Comparison of ENCODE assay signal across 8 cellular contexts in the genomic region with DNA sequence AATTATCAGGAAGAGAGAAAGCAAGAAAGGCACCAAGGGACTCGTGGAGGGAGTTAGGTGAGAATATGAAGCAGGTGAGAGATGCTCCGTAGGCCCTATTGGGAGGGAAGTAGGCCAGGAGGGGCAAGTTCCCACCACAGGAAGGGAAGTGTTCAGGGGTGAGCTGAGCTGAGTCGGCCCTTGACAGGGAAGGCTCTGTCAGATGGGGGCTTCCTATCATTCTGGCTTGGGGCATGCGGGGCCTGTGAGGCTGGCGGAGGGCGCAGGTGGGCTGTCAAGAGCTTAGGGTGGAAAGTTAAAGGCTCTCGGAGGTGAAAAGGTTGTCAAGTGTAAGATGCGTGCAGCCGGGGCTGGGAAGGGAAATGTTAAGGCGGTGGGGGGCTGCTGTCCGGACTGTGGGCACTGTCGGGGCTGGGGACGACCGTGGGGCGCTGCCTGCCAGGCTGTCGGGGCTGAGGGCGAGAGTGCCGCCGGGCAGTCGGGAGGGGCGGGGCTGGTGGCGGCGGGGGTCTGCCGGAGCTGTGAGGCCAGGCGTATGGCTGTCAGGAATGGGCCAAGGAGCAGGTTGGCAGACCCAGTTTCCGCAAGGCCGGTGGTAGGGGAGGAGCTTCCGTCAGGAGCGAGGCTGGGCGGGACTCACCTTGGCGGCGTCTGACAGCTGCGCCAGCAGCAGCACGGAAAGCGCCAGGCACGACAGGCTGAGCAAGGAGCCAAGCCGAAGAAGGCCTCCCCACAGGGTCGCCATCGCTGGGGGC. TPM values are rescaled to one million over a fixed set of nuclear protein-coding genes. Genes with fewer than 3 reads are reported as not detected.
DNase-seq lines count a peak whose midpoint lies in the region; ATAC-seq and TF ChIP-seq lines count a peak whose summit lies in the region.

No MANE protein-coding gene starts in this region.

- no peaks in the 10 kb centered on the region for H3K9me3 Mint-ChIP-seq in activated T-helper 1 cell treated with anti-CD3 and anti-CD28 coated beads, Interleukin-12 subunit alpha, Interleukin-12 subunit beta, Interleukin-2, Interleukin-4 antibody, amounts not matched to agents 30 ng/mL and 10 ng/mL and 1 ng/mL, durations not matched to agents 14 hours and 24 hours and 36 hours
- H3K9me3 Mint-ChIP-seq in nephron progenitor cell, result no peaks in the 10 kb centered on the region

- in situ Hi-C loops in Caki2 (cut with HindIII; ENCODE audit: low pct_unique_long_range_greater_than_20kb, low sequenced_read_pairs), result no loop called here

- no peaks in the 10 kb centered on the region for H3K27me3 Mint-ChIP-seq in activated T-helper 1 cell treated with anti-CD3 and anti-CD28 coated beads, Interleukin-12 subunit alpha, Interleukin-12 subunit beta, Interleukin-2, Interleukin-4 antibody, amounts not matched to agents 30 ng/mL and 10 ng/mL and 1 ng/mL, durations not matched to agents 14 hours and 24 hours and 36 hours (ENCODE audit: insufficient read depth)
- no peaks in the 10 kb centered on the region for H3K27me3 Mint-ChIP-seq in nephron progenitor cell (ENCODE audit: low read depth, poor library complexity)

- intact Hi-C loops in activated T-helper 1 cell treated with anti-CD3 and anti-CD28 coated beads, Interleukin-12 subunit alpha, Interleukin-12 subunit beta, Interleukin-2, Interleukin-4 antibody, amounts not matched to agents 30 ng/mL and 10 ng/mL and 1 ng/mL, durations not matched to agents 14 hours and 24 hours and 36 hours (cut with micrococcal nuclease), result loop anchor here (1.0 to 5.0 kb wide), 12 partner anchors 39 to 1344 kb away; partner anchors contain the start of genes ADM, AKIP1, EIF3F and IPO7
- intact Hi-C loops in esophagus squamous epithelium (cut with DNase I), result no loop called here
- intact Hi-C loops in stomach (cut with DNase I; ENCODE audit: low total_unique reads), result loop anchor here (10.0 kb wide), 1 partner anchor 279 kb away; the partner anchor contains the start of genes RPL27A and TRIM66

- H4K20me1 ChIP-seq in OCI-LY3 (ENCODE audit: insufficient read depth, low read length), result no peaks in the 10 kb centered on the region

- H3K9ac ChIP-seq in OCI-LY3 (ENCODE audit: low read length), result peak overlapping the region; percentile 85

- H3K4me1 ChIP-seq in OCI-LY3 (ENCODE audit: low read length) (peaks cover 22% of the 10 kb centered on the region), esophagus squamous epithelium (peaks cover 13 to 57% (median 29%) of the 10 kb centered on the region in 3 donors), stomach (peaks cover 19 to 53% (median 47%) of the 10 kb centered on the region in 4 donors)

- 2 to 4% methylated on average over 13 to 18 of the region's 39 CpGs for WGBS in esophagus squamous epithelium, 2 donors
- 1 to 3% (median 1%) methylated on average over 25 to 39 of the region's 39 CpGs for WGBS in stomach, 5 donors

- H3K4me1 Mint-ChIP-seq in activated T-helper 1 cell treated with anti-CD3 and anti-CD28 coated beads, Interleukin-12 subunit alpha, Interleukin-12 subunit beta, Interleukin-2, Interleukin-4 antibody, amounts not matched to agents 30 ng/mL and 10 ng/mL and 1 ng/mL, durations not matched to agents 14 hours and 24 hours and 36 hours (ENCODE audit: low read depth), result peaks cover 34% of the 10 kb centered on the region
- H3K4me1 Mint-ChIP-seq in nephron progenitor cell, result peaks cover 44% of the 10 kb centered on the region

- peak overlapping the region; percentile 63 for H3K27ac ChIP-seq in OCI-LY3 (ENCODE audit: low read length)
- peak overlapping the region; percentile 94 to 98 (median 96) for H3K27ac ChIP-seq in esophagus squamous epithelium
- H3K27ac ChIP-seq in stomach, result peak overlapping the region; percentile 95 to 99 (median 96)

- H3K36me3 Mint-ChIP-seq in activated T-helper 1 cell treated with anti-CD3 and anti-CD28 coated beads, Interleukin-12 subunit alpha, Interleukin-12 subunit beta, Interleukin-2, Interleukin-4 antibody, amounts not matched to agents 30 ng/mL and 10 ng/mL and 1 ng/mL, durations not matched to agents 14 hours and 24 hours and 36 hours (ENCODE audit: low read depth), result peaks cover 6% of the 10 kb centered on the region
- H3K36me3 Mint-ChIP-seq in nephron progenitor cell (ENCODE audit: low read depth), result no peaks in the 10 kb centered on the region

- peak overlapping the region; percentile 92 for H3K4me2 ChIP-seq in OCI-LY3 (ENCODE audit: low read length)

- no peak for TF ChIP-seq EP300 in stomach (IDR thresholded peaks at IDR 0.05)

- peak overlapping the region; percentile 95 for H3K27ac Mint-ChIP-seq in activated T-helper 1 cell treated with anti-CD3 and anti-CD28 coated beads, Interleukin-12 subunit alpha, Interleukin-12 subunit beta, Interleukin-2, Interleukin-4 antibody, amounts not matched to agents 30 ng/mL and 10 ng/mL and 1 ng/mL, durations not matched to agents 14 hours and 24 hours and 36 hours
- no peak overlapping the region for H3K27ac Mint-ChIP-seq in nephron progenitor cell

- no peak for TF ChIP-seq CTCF in OCI-LY3 (IDR thresholded peaks at IDR 0.05; ENCODE audit: low read depth, low read length)
- TF ChIP-seq CTCF in esophagus squamous epithelium (IDR thresholded peaks at IDR 0.05), result no peak
- no peak for TF ChIP-seq CTCF in nephron progenitor cell (IDR thresholded peaks at IDR 0.05)
- no peak for TF ChIP-seq CTCF in stomach (IDR thresholded peaks at IDR 0.05)

- peak overlapping the region; percentile 71 for H2AFZ ChIP-seq in OCI-LY3 (ENCODE audit: low read depth, low read length)

- H3K9me3 ChIP-seq in OCI-LY3 (ENCODE audit: insufficient read depth, low read length) (no peaks in the 10 kb centered on the region), esophagus squamous epithelium (no peaks in the 10 kb centered on the region), stomach (no peaks in the 10 kb centered on the region)

- H3K4me3 Mint-ChIP-seq in activated T-helper 1 cell treated with anti-CD3 and anti-CD28 coated beads, Interleukin-12 subunit alpha, Interleukin-12 subunit beta, Interleukin-2, Interleukin-4 antibody, amounts not matched to agents 30 ng/mL and 10 ng/mL and 1 ng/mL, durations not matched to agents 14 hours and 24 hours and 36 hours, result peak overlapping the region; percentile 99
- H3K4me3 Mint-ChIP-seq in nephron progenitor cell, result peak overlapping the region; percentile 90

- H3K27me3 ChIP-seq in OCI-LY3 (ENCODE audit: low read depth, low read length) (no peaks in the 10 kb centered on the region), esophagus squamous epithelium (no peaks in the 10 kb centered on the region), stomach (no peaks in the 10 kb centered on the region)

- peak; percentile 68 for ATAC-seq in GM21390 (IDR thresholded peaks at IDR 0.05; ENCODE audit: unreplicated experiment)

- H3K79me2 ChIP-seq in OCI-LY3 (ENCODE audit: low read length), result peaks cover 46% of the 10 kb centered on the region

- H3K4me3 ChIP-seq in OCI-LY3 (ENCODE audit: low read length) (peak overlapping the region; percentile 83), esophagus squamous epithelium (peak overlapping the region; percentile 72 to 93 (median 76)), stomach (peak overlapping the region; percentile 68 to 89 (median 86))

- no peaks in the 10 kb centered on the region for H3K36me3 ChIP-seq in OCI-LY3 (replicated peaks; ENCODE audit: low read depth, low read length)
- peaks cover 0 to 20% (median 0%) of the 10 kb centered on the region in 3 donors for H3K36me3 ChIP-seq in esophagus squamous epithelium
- H3K36me3 ChIP-seq in stomach, result peaks cover 0 to 15% (median 6%) of the 10 kb centered on the region in 4 donors

- DNase-seq in Caki2 (ENCODE audit: low read depth), result peak; percentile 5
- peak in 73 of 76 experiments; percentile 15 to 90 (median 78) for DNase-seq in HUDEP-2 (lab: John Stamatoyannopoulos, UW; ENCODE audit: unreplicated experiment in 76 of 76)
- peak; percentile 77 for DNase-seq in activated T-helper 1 cell treated with anti-CD3 and anti-CD28 coated beads, Interleukin-12 subunit alpha, Interleukin-12 subunit beta, Interleukin-2, Interleukin-4 antibody, amounts not matched to agents 30 ng/mL and 10 ng/mL and 1 ng/mL, durations not matched to agents 14 hours and 24 hours and 36 hours (ENCODE audit: low spot score)
- DNase-seq in esophagus squamous epithelium (lab: John Stamatoyannopoulos, UW), result peak; percentile 41
- peak; percentile 78 for DNase-seq in nephron progenitor cell
- DNase-seq in stomach, result peak; percentile 87

- TF ChIP-seq POLR2A in esophagus squamous epithelium (IDR thresholded peaks at IDR 0.05) (no peak), stomach (IDR thresholded peaks at IDR 0.05) (no peak)

RNA-seq across cellular contexts. Expression of gene TMEM9B, which starts 0.5 kb away (rescaled TPM):
- 13.7 and 24.2 TPM in 2 replicates for total RNA-seq in Caki2 (2014; rRNA removed; shearing (Covaris generic); ENCODE audit: low replicate concordance)
- total RNA-seq in activated T-helper 1 cell treated with anti-CD3 and anti-CD28 coated beads, Interleukin-12 subunit alpha, Interleukin-12 subunit beta, Interleukin-2, Interleukin-4 antibody, amounts not matched to agents 30 ng/mL and 10 ng/mL and 1 ng/mL, durations not matched to agents 14 hours and 24 hours and 36 hours, result 27.0 and 31.3 TPM in 2 replicates
- total RNA-seq in esophagus squamous epithelium, result 10 to 100 TPM; 41.7 to 73.2 (median 57.6) TPM
- total RNA-seq in stomach, result 10 to 100 TPM in 3 of 5 donors, 1 to 10 TPM in 1, under 1 TPM in 1; 0.58 to 74.4 (median 30.7) TPM
- 10 to 100 TPM; 24.3 to 33.9 (median 31.0) TPM for polyA plus RNA-seq in stomach

RNA-seq across cellular contexts. Expression of gene ASCL3, which starts 20.9 kb away (rescaled TPM):
- not detected in 2 replicates for total RNA-seq in Caki2 (2014; rRNA removed; shearing (Covaris generic); ENCODE audit: low replicate concordance)
- not detected in 2 replicates for total RNA-seq in activated T-helper 1 cell treated with anti-CD3 and anti-CD28 coated beads, Interleukin-12 subunit alpha, Interleukin-12 subunit beta, Interleukin-2, Interleukin-4 antibody, amounts not matched to agents 30 ng/mL and 10 ng/mL and 1 ng/mL, durations not matched to agents 14 hours and 24 hours and 36 hours
- total RNA-seq in esophagus squamous epithelium (not detected), stomach (1 to 10 TPM in 1 of 5 donors, not detected in 4; 1.8 TPM)
- not detected for polyA plus RNA-seq in stomach

RNA-seq across cellular contexts. Expression of gene C11orf16, which starts 31.0 kb away (rescaled TPM):
- not detected in 2 replicates for total RNA-seq in Caki2 (2014; rRNA removed; shearing (Covaris generic); ENCODE audit: low replicate concordance)
- not detected in 2 replicates for total RNA-seq in activated T-helper 1 cell treated with anti-CD3 and anti-CD28 coated beads, Interleukin-12 subunit alpha, Interleukin-12 subunit beta, Interleukin-2, Interleukin-4 antibody, amounts not matched to agents 30 ng/mL and 10 ng/mL and 1 ng/mL, durations not matched to agents 14 hours and 24 hours and 36 hours
- total RNA-seq in esophagus squamous epithelium, result not detected
- not detected for total RNA-seq in stomach
- not detected for polyA plus RNA-seq in stomach

RNA-seq across cellular contexts. Expression of gene NRIP3, which starts 40.1 kb away (rescaled TPM):
- total RNA-seq in Caki2 (2014; rRNA removed; shearing (Covaris generic); ENCODE audit: low replicate concordance), result 3.7 and 4.5 TPM in 2 replicates
- 4.4 and 4.8 TPM in 2 replicates for total RNA-seq in activated T-helper 1 cell treated with anti-CD3 and anti-CD28 coated beads, Interleukin-12 subunit alpha, Interleukin-12 subunit beta, Interleukin-2, Interleukin-4 antibody, amounts not matched to agents 30 ng/mL and 10 ng/mL and 1 ng/mL, durations not matched to agents 14 hours and 24 hours and 36 hours
- total RNA-seq in esophagus squamous epithelium (1 to 10 TPM in 2 of 4 donors, under 1 TPM in 2; 0.66 to 1.4 (median 1.0) TPM), stomach (1 to 10 TPM in 3 of 5 donors, not detected in 2; 1.8 to 3.9 (median 2.2) TPM)
- polyA plus RNA-seq in stomach, result 1 to 10 TPM in 1 of 3 donors, under 1 TPM in 2; 0.33 to 1.5 (median 0.81) TPM

RNA-seq across cellular contexts. Expression of gene AKIP1, which starts 52.8 kb away (rescaled TPM):
- total RNA-seq in Caki2 (2014; rRNA removed; shearing (Covaris generic); ENCODE audit: low replicate concordance), result 55.4 and 69.0 TPM in 2 replicates
- total RNA-seq in activated T-helper 1 cell treated with anti-CD3 and anti-CD28 coated beads, Interleukin-12 subunit alpha, Interleukin-12 subunit beta, Interleukin-2, Interleukin-4 antibody, amounts not matched to agents 30 ng/mL and 10 ng/mL and 1 ng/mL, durations not matched to agents 14 hours and 24 hours and 36 hours, result 33.4 and 36.9 TPM in 2 replicates
- total RNA-seq in esophagus squamous epithelium (10 to 100 TPM in 3 of 4 donors, 1 to 10 TPM in 1; 9.8 to 37.2 (median 23.1) TPM), stomach (10 to 100 TPM in 3 of 5 donors, under 1 TPM in 1, not detected in 1; 0.89 to 21.1 (median 17.9) TPM)
- 10 to 100 TPM; 16.8 to 26.8 (median 23.4) TPM for polyA plus RNA-seq in stomach

Comparison
In these comparisons a context has a peak if more than half of its experiments do, and no peak if none do; other contexts are left out.
1. Peak in every context shown above with its lines: DNase-seq, ATAC-seq, H3K4me3 ChIP-seq and H3K27ac ChIP-seq.
2. DNase-seq: peak in every context shown above with its lines; median percentile 87 in stomach; 78 in HUDEP-2; 78 in nephron progenitor cell; 77 in activated T-helper 1 cell treated with anti-CD3 and anti-CD28 coated beads, Interleukin-12 subunit alpha, Interleukin-12 subunit beta, Interleukin-2, Interleukin-4 antibody, amounts not matched to agents 30 ng/mL and 10 ng/mL and 1 ng/mL, durations not matched to agents 14 hours and 24 hours and 36 hours; 41 in esophagus squamous epithelium; 5 in Caki2.